Comparison of ENCODE assay signal across 8 cellular contexts in the genomic region with DNA sequence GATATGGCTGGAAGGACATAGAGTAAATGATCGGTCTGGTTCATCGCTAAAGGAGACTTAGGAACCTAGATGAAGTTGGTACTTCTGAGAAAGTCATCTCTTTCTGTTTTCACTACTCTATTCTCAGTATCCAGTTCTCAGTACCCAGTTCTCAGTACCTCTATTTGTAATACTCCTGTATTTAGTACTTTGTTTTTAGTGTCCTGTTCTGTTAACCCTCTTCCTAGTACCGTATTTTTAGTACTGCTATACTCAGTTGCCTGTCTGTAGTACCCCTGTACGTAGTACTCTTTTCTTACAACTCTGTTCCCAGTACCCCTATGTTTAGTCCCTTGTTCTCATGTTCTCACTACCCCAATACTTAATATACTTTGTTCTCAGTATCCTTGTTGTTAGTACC. TPM values are rescaled to one million over a fixed set of nuclear protein-coding genes. Genes with fewer than 3 reads are reported as not detected.
A peak's percentile ranks its signal among the peaks of the same experiment; 100 is the strongest.
DNase-seq lines count a peak whose midpoint lies in the region; ATAC-seq and TF ChIP-seq lines count a peak whose summit lies in the region.

No MANE protein-coding gene starts in this region.

- H3K9me3 ChIP-seq in OCI-LY7 (ENCODE audit: low read length): no peaks in the 10 kb centered on the region
- no peaks in the 10 kb centered on the region for H3K9me3 ChIP-seq in fibroblast of lung (ENCODE audit: control insufficient read depth, insufficient read depth, low read depth, low read length)

- H3K27ac Mint-ChIP-seq in stimulated activated effector memory CD8-positive, alpha-beta T cell treated with anti-CD3 and anti-CD28 coated beads, Interleukin-12 subunit alpha, Interleukin-12 subunit beta, amount 100 ng/mL, for 72 hours: peak overlapping the region; percentile 96

- H3K79me2 ChIP-seq in OCI-LY7 (ENCODE audit: insufficient read depth, low read depth, low read length) (peaks cover 59% of the 10 kb centered on the region), fibroblast of lung (ENCODE audit: control insufficient read depth, insufficient read depth, low read length) (peaks cover 22% of the 10 kb centered on the region)

- TSS peak; percentile 22 for BruUV-seq in OCI-LY7 (replicated peaks; lab: Mats Ljungman, UMichigan)

- ATAC-seq in HG02623 (IDR thresholded peaks at IDR 0.05; ENCODE audit: unreplicated experiment): peak; percentile 62
- peak; percentile 78 for ATAC-seq in stimulated activated effector memory CD8-positive, alpha-beta T cell treated with anti-CD3 and anti-CD28 coated beads, Interleukin-12 subunit alpha, Interleukin-12 subunit beta, amount 100 ng/mL, for 72 hours

- peak overlapping the region; percentile 89 for H3K4me3 Mint-ChIP-seq in stimulated activated effector memory CD8-positive, alpha-beta T cell treated with anti-CD3 and anti-CD28 coated beads, Interleukin-12 subunit alpha, Interleukin-12 subunit beta, amount 100 ng/mL, for 72 hours

- DNase-seq in NCI-H82 (lab: John Stamatoyannopoulos, UW): peak; percentile 54
- DNase-seq in NCI-H82 treated with DMSO at 0.1 percent for 48 hours (lab: John Stamatoyannopoulos, UW; ENCODE audit: unreplicated experiment): no peak
- peak; percentile 27 for DNase-seq in OCI-LY7 (ENCODE audit: low spot score)
- no peak for DNase-seq in fibroblast of lung (ENCODE audit: low read depth in 2 of 2)
- DNase-seq in stimulated activated effector memory CD8-positive, alpha-beta T cell treated with anti-CD3 and anti-CD28 coated beads, Interleukin-12 subunit alpha, Interleukin-12 subunit beta, amount 100 ng/mL, for 72 hours (ENCODE audit: low spot score in 2 of 2): no peak
- DNase-seq in NCI-H146 (lab: John Stamatoyannopoulos, UW): no peak
- DNase-seq in ureter (ENCODE audit: low spot score): no peak

- peaks cover 42% of the 10 kb centered on the region for H3K36me3 Mint-ChIP-seq in stimulated activated effector memory CD8-positive, alpha-beta T cell treated with anti-CD3 and anti-CD28 coated beads, Interleukin-12 subunit alpha, Interleukin-12 subunit beta, amount 100 ng/mL, for 72 hours

- peak overlapping the region; percentile 77 for H3K4me3 ChIP-seq in OCI-LY7 (ENCODE audit: low read depth, low read length, poor library complexity, severe bottlenecking)
- H3K4me3 ChIP-seq in fibroblast of lung (replicated peaks in 1 of 4; ENCODE audit: control extremely low read depth in 1 of 4, insufficient read depth in 1 of 4, low read depth in 3 of 4, low read length in 4 of 4): peak overlapping the region; percentile 45 to 88 (median 77)

- TF ChIP-seq CTCF in OCI-LY7 (conservative IDR thresholded peaks at IDR 0.05; ENCODE audit: low read length) (no peak), fibroblast of lung (conservative IDR thresholded peaks at IDR 0.05 in 1 of 2, IDR thresholded peaks at IDR 0.05 in 1 of 2; ENCODE audit: low read depth in 1 of 2, low read length in 2 of 2) (no peak)

- H3K9me3 Mint-ChIP-seq in stimulated activated effector memory CD8-positive, alpha-beta T cell treated with anti-CD3 and anti-CD28 coated beads, Interleukin-12 subunit alpha, Interleukin-12 subunit beta, amount 100 ng/mL, for 72 hours: no peaks in the 10 kb centered on the region

- H3K4me1 Mint-ChIP-seq in stimulated activated effector memory CD8-positive, alpha-beta T cell treated with anti-CD3 and anti-CD28 coated beads, Interleukin-12 subunit alpha, Interleukin-12 subunit beta, amount 100 ng/mL, for 72 hours: peaks cover 38% of the 10 kb centered on the region

- H3K4me2 ChIP-seq in OCI-LY7 (ENCODE audit: low read length): peak overlapping the region; percentile 72
- peak overlapping the region; percentile 97 for H3K4me2 ChIP-seq in fibroblast of lung (ENCODE audit: extremely low read depth, insufficient read depth, low read length)

- intact Hi-C loops in OCI-LY7 (cut with micrococcal nuclease; ENCODE audit: unreplicated experiment): no loop called here

- H3K4me1 ChIP-seq in OCI-LY7 (ENCODE audit: insufficient read depth, low read length, poor library complexity, severe bottlenecking) (peaks cover 34% of the 10 kb centered on the region), fibroblast of lung (ENCODE audit: control insufficient read depth, extremely low read depth, insufficient read depth, low read length) (peaks cover 3% of the 10 kb centered on the region)

- peak overlapping the region; percentile 63 for H3K27ac ChIP-seq in OCI-LY7 (ENCODE audit: low read depth, low read length, poor library complexity, severe bottlenecking)
- H3K27ac ChIP-seq in fibroblast of lung (ENCODE audit: insufficient read depth, low read length): no peak overlapping the region

- H3K36me3 ChIP-seq in OCI-LY7 (ENCODE audit: insufficient read depth, low read length) (peaks cover 15% of the 10 kb centered on the region), fibroblast of lung (ENCODE audit: control insufficient read depth, insufficient read depth, low read length) (no peaks in the 10 kb centered on the region)

- H3K27me3 ChIP-seq in fibroblast of lung (ENCODE audit: control insufficient read depth, insufficient read depth, low read length): no peaks in the 10 kb centered on the region

- H4K20me1 ChIP-seq in OCI-LY7 (ENCODE audit: insufficient read depth, low read length) (peaks cover 16% of the 10 kb centered on the region; the same call in 1 of the 2 replicates), fibroblast of lung (ENCODE audit: control insufficient read depth, extremely low read depth, insufficient read depth, low read length) (no peaks in the 10 kb centered on the region)

- POLR2A ChIA-PET in OCI-LY7 (lab: Charles Lee): no interaction called here

- no peak overlapping the region for H3K9ac ChIP-seq in fibroblast of lung (ENCODE audit: insufficient read depth, low read length)

- H3K9me2 ChIP-seq in OCI-LY7 (ENCODE audit: insufficient read depth, low read length): no peaks in the 10 kb centered on the region

- CTCF ChIA-PET in OCI-LY7 (lab: Charles Lee; ENCODE audit: unreplicated experiment): no interaction called here

- H2AFZ ChIP-seq in OCI-LY7 (ENCODE audit: low read length): no peak overlapping the region; the same call in 1 of the 2 replicates
- peak overlapping the region; percentile 60 for H2AFZ ChIP-seq in fibroblast of lung (ENCODE audit: low read length)

RNA-seq across cellular contexts. Expression of gene RFXAP, which starts 1.2 kb away (rescaled TPM):
- 10.0 and 11.8 TPM in 2 replicates for total RNA-seq in OCI-LY7 (2014; rRNA removed; shearing (Covaris generic))
- total RNA-seq in OCI-LY7 (2022): 34.1 and 34.5 TPM in 2 replicates
- 1.0 and 1.8 TPM in 2 replicates for total RNA-seq in fibroblast of lung
- polyA plus RNA-seq in fibroblast of lung: 4.2 and 4.6 TPM in 2 replicates
- 3.9 and 4.4 TPM in 2 replicates for polyA plus RNA-seq in fibroblast of lung (2012)
- polyA minus RNA-seq in fibroblast of lung (ENCODE audit: low replicate concordance): 0.67 TPM in 1 of 2 replicates, not detected in the other
- total RNA-seq in ureter: 8.3 TPM

Comparison
In these comparisons a context has a peak if more than half of its experiments do, and no peak if none do; other contexts are left out.
1. DNase-seq: peak in NCI-H82 (single experiment) and OCI-LY7 (single experiment); none in NCI-H82 treated with DMSO at 0.1 percent for 48 hours (single experiment), fibroblast of lung (0 of 2), stimulated activated effector memory CD8-positive, alpha-beta T cell treated with anti-CD3 and anti-CD28 coated beads, Interleukin-12 subunit alpha, Interleukin-12 subunit beta, amount 100 ng/mL, for 72 hours (0 of 2), NCI-H146 (single experiment) and ureter (single experiment).